7 cellular contexts compared by ENCODE assay signal in genomic region chr3:5426094-5426883, GRCh38.
DNase-seq lines count a peak whose midpoint lies in the region; ATAC-seq and TF ChIP-seq lines count a peak whose summit lies in the region.

No MANE protein-coding gene starts in this region.

- H3K27ac ChIP-seq in VCaP (peak overlapping the region; percentile 35; the same call in 1 of the 2 replicates), breast epithelium (no peak overlapping the region)

- TF ChIP-seq POLR2A in breast epithelium (IDR thresholded peaks at IDR 0.05): no peak

- H3K4me3 ChIP-seq in breast epithelium (no peak overlapping the region), kidney epithelial cell (ENCODE audit: low read depth, low read length) (no peak overlapping the region)

- H3K36me3 ChIP-seq in breast epithelium (no peaks in the 10 kb centered on the region), kidney epithelial cell (ENCODE audit: control insufficient read depth, insufficient read depth, low read length) (no peaks in the 10 kb centered on the region)

- DNase-seq in NCI-H187 treated with DMSO at 0.1 percent for 48 hours (lab: John Stamatoyannopoulos, UW) (peak; percentile 78), breast epithelium (ENCODE audit: low spot score in 2 of 2) (peak; percentile 37 to 75), kidney epithelial cell (ENCODE audit: low read depth) (peak; percentile 23)
- peak; percentile 14 for DNase-seq in stimulated activated CD4-positive, alpha-beta T cell treated with anti-CD3 and anti-CD28 coated beads, Interleukin-2, amount 100 ng/mL, for 4 hours (ENCODE audit: low read depth)

- TF ChIP-seq CTCF in VCaP (conservative IDR thresholded peaks at IDR 0.05): peak; percentile 95
- peak; percentile 31 to 63 (median 62) for TF ChIP-seq CTCF in breast epithelium (IDR thresholded peaks at IDR 0.05)
- peak; percentile 88 for TF ChIP-seq CTCF in kidney epithelial cell (IDR thresholded peaks at IDR 0.05; ENCODE audit: insufficient read depth, low read length, poor library complexity, severe bottlenecking)

- intact Hi-C loops in breast epithelium (cut with DNase I; ENCODE audit: low total_unique reads): no loop called here

- H3K27me3 ChIP-seq in breast epithelium: no peaks in the 10 kb centered on the region
- no peaks in the 10 kb centered on the region for H3K27me3 ChIP-seq in kidney epithelial cell (ENCODE audit: control insufficient read depth, insufficient read depth, low read length)

- ATAC-seq in GM18498 (IDR thresholded peaks at IDR 0.05; ENCODE audit: unreplicated experiment) (peak; percentile 50), HG02642 (IDR thresholded peaks at IDR 0.05; ENCODE audit: poor library complexity, unreplicated experiment) (peak; percentile 46)

- no peaks in the 10 kb centered on the region for H3K4me1 ChIP-seq in breast epithelium

- no peaks in the 10 kb centered on the region for H3K9me3 ChIP-seq in breast epithelium

Comparison
In these comparisons a context has a peak if more than half of its experiments do, and no peak if none do; other contexts are left out.
1. DNase-seq: peak in every context shown above with its lines; median percentile 78 in NCI-H187 treated with DMSO at 0.1 percent for 48 hours; 56 in breast epithelium; 23 in kidney epithelial cell; 14 in stimulated activated CD4-positive, alpha-beta T cell treated with anti-CD3 and anti-CD28 coated beads, Interleukin-2, amount 100 ng/mL, for 4 hours.